In genomic region chr1:156456625-156457465, GRCh38 we compare ENCODE assay signal across 1 cellular context.
A peak's percentile ranks its signal among the peaks of the same experiment; 100 is the strongest.
TF ChIP-seq lines count a peak whose summit lies in the region.

No MANE protein-coding gene starts in this region.

TF ChIP-seq in HepG2, 621 proteins besides CTCF, POLR2A, EP300 and RAD21 (continued from another document and continues in another):
- no peak for TF ChIP-seq ZBTB10 (CRISPR knock-in tag; IDR thresholded peaks at IDR 0.05; ENCODE audit: borderline replicate concordance)
- no peak for TF ChIP-seq ZBTB26 (CRISPR knock-in tag; IDR thresholded peaks at IDR 0.05; ENCODE audit: borderline replicate concordance)
- 0 out of 2 replicates have a peak, but pooled peaks have one; percentile 33 for TF ChIP-seq MLXIP (CRISPR knock-in tag; IDR thresholded peaks at IDR 0.05; ENCODE audit: borderline replicate concordance)
- TF ChIP-seq ZNF629 (CRISPR knock-in tag; conservative IDR thresholded peaks at IDR 0.05) = no peak
- TF ChIP-seq SRY (CRISPR knock-in tag; IDR thresholded peaks at IDR 0.05) = no peak; the same call in 1 of the 2 replicates
- peak; percentile 63 for TF ChIP-seq FOXA3 (CRISPR knock-in tag; IDR thresholded peaks at IDR 0.05)
- no peak; the same call in 1 of the 2 replicates for TF ChIP-seq POLR2AphosphoS2 (IDR thresholded peaks at IDR 0.05; ENCODE audit: low read depth, low read length)
- TF ChIP-seq TMF1 (CRISPR knock-in tag; IDR thresholded peaks at IDR 0.05; ENCODE audit: low read depth) = no peak
- no peak for TF ChIP-seq ZNF432 (CRISPR knock-in tag; IDR thresholded peaks at IDR 0.05; ENCODE audit: borderline replicate concordance)
- peak; percentile 35; the same call in 1 of the 2 replicates for TF ChIP-seq NR2F2 (IDR thresholded peaks at IDR 0.05; ENCODE audit: borderline replicate concordance, low read depth)
- no peak; the same call in 1 of the 2 replicates for TF ChIP-seq KLF9 (CRISPR knock-in tag; IDR thresholded peaks at IDR 0.05; ENCODE audit: low read depth)
- peak; percentile 66; the same call in 1 of the 2 replicates for TF ChIP-seq ZNF788 (CRISPR knock-in tag; IDR thresholded peaks at IDR 0.05; ENCODE audit: borderline replicate concordance)
- no peak for TF ChIP-seq ZFP36 (IDR thresholded peaks at IDR 0.05; ENCODE audit: borderline replicate concordance, low read depth, low read length, partially characterized antibody)
- no peak for TF ChIP-seq ZNF318 (CRISPR knock-in tag; IDR thresholded peaks at IDR 0.05)
- no peak for TF ChIP-seq ZNF280B (CRISPR knock-in tag; IDR thresholded peaks at IDR 0.05; ENCODE audit: borderline replicate concordance)
- TF ChIP-seq DDIT3 (CRISPR knock-in tag; IDR thresholded peaks at IDR 0.05) = no peak
- no peak for TF ChIP-seq PHF5A (CRISPR knock-in tag; IDR thresholded peaks at IDR 0.05; ENCODE audit: low read depth, unreplicated experiment)
- TF ChIP-seq SRSF9 (IDR thresholded peaks at IDR 0.05; ENCODE audit: borderline replicate concordance, insufficient read depth, low read depth, low read length, poor library complexity, severe bottlenecking) = no peak
- no peak; the same call in 1 of the 2 replicates for TF ChIP-seq BORCS8-MEF2B (CRISPR knock-in tag; IDR thresholded peaks at IDR 0.05)
- no peak for TF ChIP-seq ZNF3 (CRISPR knock-in tag; IDR thresholded peaks at IDR 0.05)
- TF ChIP-seq PBX3 (CRISPR knock-in tag; IDR thresholded peaks at IDR 0.05; ENCODE audit: borderline replicate concordance) = no peak
- no peak for TF ChIP-seq KAT7 (CRISPR knock-in tag; IDR thresholded peaks at IDR 0.05; ENCODE audit: borderline replicate concordance)
- no peak for TF ChIP-seq CCAR2 (optimal IDR thresholded peaks at IDR 0.05; ENCODE audit: low read depth, low read length)
- TF ChIP-seq U2AF1 (optimal IDR thresholded peaks at IDR 0.05; ENCODE audit: low read depth, low read length) = peak; percentile 27
- peak; percentile 14 for TF ChIP-seq HOXD1 (CRISPR knock-in tag; IDR thresholded peaks at IDR 0.05)
- no peak for TF ChIP-seq ZNF10 (CRISPR knock-in tag; IDR thresholded peaks at IDR 0.05; ENCODE audit: borderline replicate concordance, low read depth)
- TF ChIP-seq KLF12 (CRISPR knock-in tag; IDR thresholded peaks at IDR 0.05; ENCODE audit: borderline replicate concordance) = peak; percentile 76
- no peak for TF ChIP-seq ZNF235 (CRISPR knock-in tag; IDR thresholded peaks at IDR 0.05; ENCODE audit: borderline replicate concordance)
- TF ChIP-seq ZNF33A (CRISPR knock-in tag; IDR thresholded peaks at IDR 0.05; ENCODE audit: borderline replicate concordance) = no peak
- TF ChIP-seq IRX3 (CRISPR knock-in tag; IDR thresholded peaks at IDR 0.05; ENCODE audit: borderline replicate concordance, low read depth) = no peak; the same call in 1 of the 2 replicates
- no peak for TF ChIP-seq ARNT (IDR thresholded peaks at IDR 0.05)
- TF ChIP-seq ZSCAN30 (CRISPR knock-in tag; IDR thresholded peaks at IDR 0.05) = no peak
- no peak for TF ChIP-seq ZNF770 (CRISPR knock-in tag; IDR thresholded peaks at IDR 0.05)
- TF ChIP-seq KDM3A (CRISPR knock-in tag; IDR thresholded peaks at IDR 0.05; ENCODE audit: low read depth) = no peak
- TF ChIP-seq SMC3 (IDR thresholded peaks at IDR 0.05; ENCODE audit: low read length) = no peak
- 0 out of 2 replicates have a peak, but pooled peaks have one; percentile 35 for TF ChIP-seq HOXA7 (CRISPR knock-in tag; IDR thresholded peaks at IDR 0.05)
- TF ChIP-seq CBX1 (IDR thresholded peaks at IDR 0.05; ENCODE audit: low read depth) = peak; percentile 20
- TF ChIP-seq ZNF205 (CRISPR knock-in tag; IDR thresholded peaks at IDR 0.05) = peak; percentile 28; the same call in 1 of the 2 replicates
- TF ChIP-seq ZNF292 (CRISPR knock-in tag; IDR thresholded peaks at IDR 0.05; ENCODE audit: borderline replicate concordance, low read depth) = no peak
- TF ChIP-seq NR1H2 (CRISPR knock-in tag; IDR thresholded peaks at IDR 0.05; ENCODE audit: borderline replicate concordance, low read depth) = no peak
- TF ChIP-seq CENPBD1 (CRISPR knock-in tag; IDR thresholded peaks at IDR 0.05; ENCODE audit: borderline replicate concordance, low read depth) = no peak
